21 cellular contexts compared by ENCODE assay signal in genomic region chr2:53476800-53477199, GRCh38.
"Had no signal": no experiment of that assay in that cellular context is flagged by ENCODE, and none has a peak within 500 bp of the region (broad histone marks: within the 10 kb centered on the region; RNA-seq: fewer than 3 reads in every experiment).

No MANE protein-coding gene starts in this region.

- H3K27ac Mint-ChIP-seq: activated CD8-positive, alpha-beta T cell treated with anti-CD3 and anti-CD28 coated beads, Interleukin-2, amount 10 ng/mL, durations not matched to agents 7 days and 5 days; T-helper 1 cell treated with Interleukin-12 subunit alpha and Interleukin-12 subunit beta and Interleukin-4 antibody, amounts not matched to agents 30 μg/mL and 1 μg/mL, for 36 hours had no signal

- H3K4me3 Mint-ChIP-seq: activated CD8-positive, alpha-beta T cell treated with anti-CD3 and anti-CD28 coated beads, Interleukin-2, amount 10 ng/mL, durations not matched to agents 7 days and 5 days; T-helper 1 cell treated with Interleukin-12 subunit alpha and Interleukin-12 subunit beta and Interleukin-4 antibody, amounts not matched to agents 30 μg/mL and 1 μg/mL, for 36 hours had no signal

- H3K27ac ChIP-seq: breast epithelium had no signal

- DNase-seq: activated CD4-positive, alpha-beta T cell treated with anti-CD3 and anti-CD28 coated beads for 4 hours; activated CD8-positive, alpha-beta memory T cell treated with anti-CD3 and anti-CD28 coated beads, Interleukin-2, amount 50 U/mL, for 48 hours; activated CD8-positive, alpha-beta T cell treated with anti-CD3 and anti-CD28 coated beads, Interleukin-2, amount 10 ng/mL, durations not matched to agents 7 days and 5 days; activated naive CD4-positive, alpha-beta T cell treated with anti-CD3 and anti-CD28 coated beads, Interleukin-2, amount 50 U/mL, for 16 hours; activated T-cell treated with anti-CD3 and anti-CD28 coated beads, Interleukin-2, amount 50 U/mL, for 1 hour; aorta; caudate nucleus; MM.1S; NCI-H1105; NCI-H1436; NCI-H1694 treated with DMSO at 0.1 percent for 48 hours; NCI-H2029 treated with DMSO at 0.1 percent for 48 hours; NCI-H345; NCI-H510A; NCI-H526 treated with DMSO at 0.1 percent for 48 hours; NCI-H82; OCI-M1; SHP77 treated with DMSO at 0.1 percent for 48 hours had no signal

- H3K9me3 ChIP-seq: breast epithelium had no signal

- H3K4me1 ChIP-seq: breast epithelium had no signal

- H3K4me3 ChIP-seq: breast epithelium had no signal

- H3K36me3 ChIP-seq: breast epithelium had no signal

- H3K9me3 Mint-ChIP-seq: T-helper 1 cell treated with Interleukin-12 subunit alpha and Interleukin-12 subunit beta and Interleukin-4 antibody, amounts not matched to agents 30 μg/mL and 1 μg/mL, for 36 hours had no signal

- H3K27me3 ChIP-seq: breast epithelium had no signal

- ATAC-seq: activated CD4-positive, CD25-positive, alpha-beta regulatory T cell treated with anti-CD3 and anti-CD28 coated beads, Interleukin-2, amount 50 U/mL, for 24 hours; activated CD8-positive, alpha-beta T cell treated with anti-CD3 and anti-CD28 coated beads, Interleukin-2, amount 10 ng/mL, durations not matched to agents 7 days and 5 days had no signal
